ENCODE assay signal across 1 cellular context in the genomic region with DNA sequence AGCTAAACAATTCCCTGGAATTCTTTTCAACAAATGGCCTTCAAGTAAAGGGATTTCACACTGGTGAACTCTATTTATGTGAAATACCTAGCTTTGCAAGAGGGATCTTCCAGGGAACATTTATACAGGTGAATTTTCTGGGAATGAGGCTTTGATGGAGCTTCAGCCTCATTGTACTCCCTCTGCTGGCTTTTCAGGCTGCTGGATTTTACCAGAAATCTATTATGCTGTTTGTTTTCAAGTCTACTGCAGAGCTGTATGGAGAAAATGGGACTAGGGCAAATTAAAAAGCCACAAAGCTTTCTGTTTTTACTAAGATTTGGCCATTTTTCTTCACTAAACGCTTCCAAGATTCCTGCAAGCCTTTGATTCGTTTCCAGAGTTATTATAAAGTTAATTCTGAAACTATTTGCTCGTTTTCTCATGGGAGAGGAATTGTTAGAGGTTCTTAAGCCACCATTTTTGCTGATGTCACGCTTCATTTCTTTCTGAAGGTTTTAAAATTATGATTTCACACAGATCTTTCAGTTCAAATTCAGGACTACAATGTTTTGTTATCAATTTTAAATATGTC.
A peak's percentile ranks its signal among the peaks of the same experiment; 100 is the strongest.
TF ChIP-seq lines count a peak whose summit lies in the region.

No MANE protein-coding gene starts in this region.

TF ChIP-seq in HepG2, 621 proteins besides CTCF, POLR2A, EP300 and RAD21:
- TF ChIP-seq CREM (IDR thresholded peaks at IDR 0.05) (no peak), CREM (CRISPR knock-in tag; IDR thresholded peaks at IDR 0.05) (no peak), SMC3 (IDR thresholded peaks at IDR 0.05; ENCODE audit: low read length) (0 out of 2 replicates have a peak, but pooled peaks have one; percentile 9)
